20 cellular contexts compared by ENCODE assay signal in the genomic region with DNA sequence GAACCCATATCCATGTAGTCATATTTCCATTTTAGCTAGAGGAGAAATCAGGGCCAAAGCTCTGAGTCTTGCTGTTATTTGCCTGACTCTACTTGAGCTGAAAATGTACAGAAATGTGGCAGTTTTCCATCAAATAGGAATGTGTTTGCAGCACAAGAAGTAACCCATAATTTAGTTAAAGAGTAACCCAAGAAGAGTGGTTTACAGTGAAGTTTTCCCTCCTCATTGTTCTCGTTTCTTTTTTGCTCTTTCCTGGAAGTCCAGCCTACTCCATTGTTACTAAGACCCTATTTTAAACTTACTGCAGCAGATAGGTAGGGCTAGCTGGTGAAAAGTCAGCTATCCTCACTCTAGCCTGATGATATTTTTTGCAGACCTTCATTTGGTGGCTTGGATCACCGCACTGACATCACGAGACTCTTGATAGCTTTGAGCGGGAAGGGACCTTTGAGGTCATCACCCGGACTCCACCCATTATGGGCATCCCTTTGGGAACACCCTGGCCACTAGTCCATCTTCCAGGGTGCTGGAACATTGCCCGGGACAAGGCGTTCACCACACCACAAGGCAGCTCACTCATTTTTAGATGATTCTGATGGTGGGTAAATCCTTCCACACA. TPM values are rescaled to one million over a fixed set of nuclear protein-coding genes. Genes with fewer than 3 reads are reported as not detected.
DNase-seq lines count a peak whose midpoint lies in the region; ATAC-seq and TF ChIP-seq lines count a peak whose summit lies in the region.
"Had no signal": no experiment of that assay in that cellular context is flagged by ENCODE, and none has a peak within 500 bp of the region (broad histone marks: within the 10 kb centered on the region; RNA-seq: fewer than 3 reads in every experiment).

No MANE protein-coding gene starts in this region.

- H3K27me3 ChIP-seq in body of pancreas: no peaks in the 10 kb centered on the region
- H3K27me3 ChIP-seq in tibial nerve: no peaks in the 10 kb centered on the region
- H3K27me3 ChIP-seq: neutrophil had no signal

- peak in 1 of 2 donors; percentile 58 for TF ChIP-seq EP300 in tibial nerve (IDR thresholded peaks at IDR 0.05)

- TF ChIP-seq POLR2A in body of pancreas (IDR thresholded peaks at IDR 0.05): no peak
- TF ChIP-seq POLR2A in tibial nerve (IDR thresholded peaks at IDR 0.05): no peak

- no peaks in the 10 kb centered on the region for H3K4me1 ChIP-seq in body of pancreas
- peaks cover 0 to 10% (median 0%) of the 10 kb centered on the region in 4 donors for H3K4me1 ChIP-seq in tibial nerve

- no peaks in the 10 kb centered on the region for H3K9me3 Mint-ChIP-seq in nephron

- no peaks in the 10 kb centered on the region for H3K36me3 Mint-ChIP-seq in nephron (ENCODE audit: low read depth)

- peaks cover 9% of the 10 kb centered on the region for H3K4me1 Mint-ChIP-seq in nephron

- H3K4me3 ChIP-seq in body of pancreas: no peak overlapping the region
- H3K4me3 ChIP-seq in tibial nerve: no peak overlapping the region
- H3K4me3 ChIP-seq: GM12878 had no signal

- H3K9me3 ChIP-seq in body of pancreas (no peaks in the 10 kb centered on the region), tibial nerve (no peaks in the 10 kb centered on the region)
- H3K9me3 ChIP-seq: neutrophil had no signal

- DNase-seq in body of pancreas (peak in 3 of 4 donors; percentile 28 to 34 (median 30)), left ventricle myocardium superior (peak; percentile 73), tibial nerve (ENCODE audit: low spot score in 2 of 2) (peak; percentile 22 to 39), KG1 (lab: John Stamatoyannopoulos, UW) (no peak), NCI-H2029 treated with DMSO at 0.1 percent for 48 hours (lab: John Stamatoyannopoulos, UW) (no peak), SHP77 treated with DMSO at 0.1 percent for 48 hours (lab: John Stamatoyannopoulos, UW) (no peak)
- DNase-seq: activated naive CD4-positive, alpha-beta T cell; AML-193; Calu3; NCI-H1092 treated with DMSO at 0.1 percent for 48 hours; NCI-H2171 treated with DMSO at 0.1 percent for 48 hours; SHP77; stimulated activated naive CD4-positive, alpha-beta T cell; T-helper 2 cell had no signal

- H3K27ac Mint-ChIP-seq in nephron: peak overlapping the region; percentile 30 to 65 (median 46)

- no peaks in the 10 kb centered on the region for H3K27me3 Mint-ChIP-seq in nephron (ENCODE audit: low read depth)

- H3K27ac ChIP-seq in body of pancreas: peak overlapping the region in 2 of 4 donors; percentile 3 to 48
- peak overlapping the region in 2 of 4 donors; percentile 25 to 46 for H3K27ac ChIP-seq in tibial nerve
- H3K27ac ChIP-seq: neutrophil had no signal

- no peak for TF ChIP-seq CTCF in body of pancreas (IDR thresholded peaks at IDR 0.05)
- no peak for TF ChIP-seq CTCF in nephron (IDR thresholded peaks at IDR 0.05; ENCODE audit: unreplicated experiment in 3 of 3)
- no peak for TF ChIP-seq CTCF in tibial nerve (IDR thresholded peaks at IDR 0.05)

- ATAC-seq in body of pancreas (peak; percentile 41), left ventricle myocardium superior (peak; percentile 80), HG03280 (IDR thresholded peaks at IDR 0.05; ENCODE audit: unreplicated experiment) (no peak)
- ATAC-seq: activated CD4-positive, CD25-positive, alpha-beta regulatory T cell treated with anti-CD3 and anti-CD28 coated beads, Interleukin-2, amount 50 U/mL, for 24 hours; esophagus mucosa; GM12878 had no signal

- H3K36me3 ChIP-seq in body of pancreas (replicated peaks in 1 of 2; ENCODE audit: insufficient read depth in 1 of 2, low read depth in 2 of 2): no peaks in the 10 kb centered on the region
- H3K36me3 ChIP-seq in tibial nerve: no peaks in the 10 kb centered on the region
- H3K36me3 ChIP-seq: neutrophil had no signal

- no peak overlapping the region for H3K4me3 Mint-ChIP-seq in nephron

- intact Hi-C loops in body of pancreas (cut with DNase I) (no loop called here), left ventricle myocardium superior (cut with micrococcal nuclease) (no loop called here)

- 55 to 61% methylated on average over 7 of the region's 7 CpGs for WGBS in body of pancreas, 2 donors
- 68 to 69% methylated on average over 7 of the region's 7 CpGs for WGBS in tibial nerve, 2 donors

RNA-seq across cellular contexts. Expression of a gene that starts 28.0 kb away (rescaled TPM):
- total RNA-seq in body of pancreas (1 to 10 TPM; 4.9 to 6.5 TPM), left ventricle myocardium superior (45.9 TPM), tibial nerve (10 to 100 TPM; 17.4 to 32.4 (median 19.4) TPM)

Comparison
In these comparisons a context has a peak if more than half of its experiments do, and no peak if none do; other contexts are left out.
1. DNase-seq: peak in body of pancreas (3 of 4), left ventricle myocardium superior (single experiment) and tibial nerve (2 of 2); none in KG1 (single experiment), NCI-H2029 treated with DMSO at 0.1 percent for 48 hours (single experiment) and SHP77 treated with DMSO at 0.1 percent for 48 hours (single experiment).